Comparison of ENCODE assay signal across 8 cellular contexts in the genomic region with DNA sequence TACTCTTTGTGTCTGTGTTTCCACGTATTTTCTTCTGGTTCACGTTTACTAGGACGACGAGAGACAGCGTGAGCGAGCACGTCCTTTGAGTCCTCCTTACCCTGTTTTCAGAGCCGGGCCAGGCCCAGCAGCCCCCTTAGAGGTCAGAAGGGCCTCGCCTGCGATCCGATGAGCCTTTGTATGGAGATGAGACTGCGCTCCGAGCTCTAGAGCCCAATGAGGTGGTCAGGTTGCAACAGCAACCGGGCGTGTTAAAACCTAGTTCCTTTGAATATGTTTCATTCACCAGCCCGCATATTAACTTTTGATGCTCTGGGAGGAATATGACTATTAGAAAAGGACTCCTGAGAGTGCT. TPM values are rescaled to one million over a fixed set of nuclear protein-coding genes. Genes with fewer than 3 reads are reported as not detected.
A peak's percentile ranks its signal among the peaks of the same experiment; 100 is the strongest.
DNase-seq lines count a peak whose midpoint lies in the region; ATAC-seq and TF ChIP-seq lines count a peak whose summit lies in the region.

No MANE protein-coding gene starts in this region.

- peak; percentile 0 for ATAC-seq in left lung
- no peak for ATAC-seq in GM21529 (IDR thresholded peaks at IDR 0.05; ENCODE audit: unreplicated experiment)

- H3K4me1 ChIP-seq in left lung (peaks cover 12 to 90% of the 10 kb centered on the region in 2 donors), thyroid gland (peaks cover 25 to 46% of the 10 kb centered on the region in 2 donors)

- DNase-seq in SIG-M5 treated with dmso at 0.1 percent for 504 hours (lab: John Stamatoyannopoulos, UW; ENCODE audit: unreplicated experiment): peak; percentile 27
- DNase-seq in SIG-M5 (lab: John Stamatoyannopoulos, UW): no peak
- no peak for DNase-seq in astrocyte of the cerebellum (ENCODE audit: low read depth)
- DNase-seq in left lung: no peak
- no peak for DNase-seq in thyroid gland
- DNase-seq in erythroblast (lab: John Stamatoyannopoulos, UW): no peak

- H3K27me3 ChIP-seq in left lung (no peaks in the 10 kb centered on the region), thyroid gland (no peaks in the 10 kb centered on the region)

- H3K4me1 Mint-ChIP-seq in IgD-negative memory B cell: peaks cover 48 to 71% (median 71%) of the 10 kb centered on the region in 3 donors

- intact Hi-C loops in left lung (cut with DNase I) (no loop called here), thyroid gland (cut with DNase I) (loop anchor here (5.0 to 10.0 kb wide), 4 partner anchors 55 to 273 kb away; partner anchors contain the start of genes BLOC1S4, GRPEL1 and TADA2B)

- peak overlapping the region; percentile 94 to 99 (median 96) for H3K4me3 Mint-ChIP-seq in IgD-negative memory B cell

- in situ Hi-C loops in astrocyte of the cerebellum (cut with HindIII; ENCODE audit: low sequenced_read_pairs): loop anchor here (5.0 kb wide), 1 partner anchor 35 kb away; no protein-coding TSS in a partner anchor

- H3K36me3 Mint-ChIP-seq in IgD-negative memory B cell: peaks cover 3% of the 10 kb centered on the region

- H3K27ac ChIP-seq in left lung: peak overlapping the region; percentile 94
- H3K27ac ChIP-seq in thyroid gland: peak overlapping the region in 2 of 3 donors; percentile 75 to 81

- 2 to 3% methylated on average over 16 of the region's 16 CpGs for WGBS in thyroid gland, 2 donors

- H3K27ac Mint-ChIP-seq in IgD-negative memory B cell: peak overlapping the region; percentile 63 to 91 (median 90)

- H3K36me3 ChIP-seq in left lung: no peaks in the 10 kb centered on the region
- H3K36me3 ChIP-seq in thyroid gland: no peaks in the 10 kb centered on the region

- no peaks in the 10 kb centered on the region for H3K9me3 Mint-ChIP-seq in IgD-negative memory B cell

- TF ChIP-seq POLR2A in thyroid gland (IDR thresholded peaks at IDR 0.05): no peak
- no peak for TF ChIP-seq POLR2A in erythroblast (IDR thresholded peaks at IDR 0.05; ENCODE audit: low read length)

- TF ChIP-seq CTCF in astrocyte of the cerebellum (IDR thresholded peaks at IDR 0.05; ENCODE audit: low read depth, low read length, missing control alignments) (no peak), left lung (IDR thresholded peaks at IDR 0.05) (no peak), thyroid gland (IDR thresholded peaks at IDR 0.05) (no peak)

- H3K9me3 ChIP-seq in left lung (no peaks in the 10 kb centered on the region), thyroid gland (no peaks in the 10 kb centered on the region)

- peak overlapping the region; percentile 70 for H3K4me3 ChIP-seq in astrocyte of the cerebellum (ENCODE audit: low read depth, low read length)
- H3K4me3 ChIP-seq in left lung: peak overlapping the region; percentile 81 to 83
- peak overlapping the region; percentile 53 to 89 (median 57) for H3K4me3 ChIP-seq in thyroid gland (replicated peaks in 1 of 3)

- no peaks in the 10 kb centered on the region for H3K27me3 Mint-ChIP-seq in IgD-negative memory B cell

RNA-seq across cellular contexts. Expression of gene TADA2B, which starts 55.6 kb away (rescaled TPM):
- polyA plus RNA-seq in IgD-negative memory B cell: 4.7 TPM
- total RNA-seq in left lung: 10 to 100 TPM; 19.4 to 20.1 TPM
- total RNA-seq in thyroid gland: 10 to 100 TPM; 17.9 to 34.1 (median 26.6) TPM
